ENCODE assay signal across 20 cellular contexts in the genomic region with DNA sequence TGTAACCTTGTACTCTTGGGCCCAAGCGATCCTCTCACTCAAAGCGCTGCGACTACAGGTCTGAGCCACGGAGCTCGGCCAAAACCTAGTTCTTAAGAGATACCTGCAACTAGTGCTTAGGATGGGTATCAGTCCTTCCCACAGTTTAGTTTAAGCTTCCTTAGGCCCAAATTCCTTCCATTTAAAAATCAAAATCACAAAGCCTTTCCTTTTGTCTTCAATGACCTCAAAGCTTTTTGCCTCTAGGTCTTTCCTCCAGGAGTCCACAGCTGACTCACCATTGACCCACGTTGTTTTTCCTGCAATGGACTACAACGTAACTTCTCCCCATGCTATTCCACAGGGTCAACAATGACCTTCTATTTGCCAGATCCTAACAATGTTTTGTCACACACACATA.
"Had no signal": no experiment of that assay in that cellular context is flagged by ENCODE, and none has a peak within 500 bp of the region (broad histone marks: within the 10 kb centered on the region; RNA-seq: fewer than 3 reads in every experiment).

No MANE protein-coding gene starts in this region.

- H3K4me3 ChIP-seq: gastrocnemius medialis, heart left ventricle, suprapubic skin, upper lobe of right lung had no signal

- H3K36me3 ChIP-seq: gastrocnemius medialis had no signal

- DNase-seq: activated CD4-positive, alpha-beta T cell treated with anti-CD3 and anti-CD28 coated beads for 1 hour; activated CD4-positive, alpha-beta T cell treated with anti-CD3 and anti-CD28 coated beads, Interleukin-2, amount 50 U/mL, for 4 hours; activated naive CD4-positive, alpha-beta T cell; activated naive CD8-positive, alpha-beta T cell treated with anti-CD3 and anti-CD28 coated beads, Interleukin-2, amount 10 ng/mL, durations not matched to agents 7 days and 5 days; activated T-cell treated with anti-CD3 and anti-CD28 coated beads for 4 hours; cortex of kidney; effector memory CD4-positive, alpha-beta T cell; gastrocnemius medialis; heart left ventricle; islet precursor cell; natural killer cell; posterior cingulate gyrus; right cardiac atrium; small intestine; stimulated activated naive CD8-positive, alpha-beta T cell treated with anti-CD3 and anti-CD28 coated beads, Interleukin-15, Interleukin-2, amounts not matched to agents 100 U/mL and 50 U/mL, for 24 hours; SW 1271; upper lobe of right lung had no signal

- H3K4me1 ChIP-seq: gastrocnemius medialis, suprapubic skin, upper lobe of right lung had no signal

- H3K27me3 ChIP-seq: gastrocnemius medialis, heart left ventricle, suprapubic skin, upper lobe of right lung had no signal

- H3K9me3 ChIP-seq: gastrocnemius medialis, suprapubic skin, upper lobe of right lung had no signal

- ATAC-seq: gastrocnemius medialis; left lobe of liver; natural killer cell; stimulated activated naive CD8-positive, alpha-beta T cell treated with anti-CD3 and anti-CD28 coated beads, Interleukin-15, Interleukin-2, amounts not matched to agents 100 U/mL and 50 U/mL, for 24 hours; upper lobe of right lung had no signal

- H3K27ac ChIP-seq: epithelial cell of prostate, gastrocnemius medialis, heart left ventricle, suprapubic skin, upper lobe of right lung had no signal
